8 cellular contexts compared by ENCODE assay signal in genomic region chr18:23689031-23689615, GRCh38. TPM values are rescaled to one million over a fixed set of nuclear protein-coding genes. Genes with fewer than 3 reads are reported as not detected.
DNase-seq lines count a peak whose midpoint lies in the region; ATAC-seq, FAIRE-seq and TF ChIP-seq lines count a peak whose summit lies in the region.

A gene with protein sequence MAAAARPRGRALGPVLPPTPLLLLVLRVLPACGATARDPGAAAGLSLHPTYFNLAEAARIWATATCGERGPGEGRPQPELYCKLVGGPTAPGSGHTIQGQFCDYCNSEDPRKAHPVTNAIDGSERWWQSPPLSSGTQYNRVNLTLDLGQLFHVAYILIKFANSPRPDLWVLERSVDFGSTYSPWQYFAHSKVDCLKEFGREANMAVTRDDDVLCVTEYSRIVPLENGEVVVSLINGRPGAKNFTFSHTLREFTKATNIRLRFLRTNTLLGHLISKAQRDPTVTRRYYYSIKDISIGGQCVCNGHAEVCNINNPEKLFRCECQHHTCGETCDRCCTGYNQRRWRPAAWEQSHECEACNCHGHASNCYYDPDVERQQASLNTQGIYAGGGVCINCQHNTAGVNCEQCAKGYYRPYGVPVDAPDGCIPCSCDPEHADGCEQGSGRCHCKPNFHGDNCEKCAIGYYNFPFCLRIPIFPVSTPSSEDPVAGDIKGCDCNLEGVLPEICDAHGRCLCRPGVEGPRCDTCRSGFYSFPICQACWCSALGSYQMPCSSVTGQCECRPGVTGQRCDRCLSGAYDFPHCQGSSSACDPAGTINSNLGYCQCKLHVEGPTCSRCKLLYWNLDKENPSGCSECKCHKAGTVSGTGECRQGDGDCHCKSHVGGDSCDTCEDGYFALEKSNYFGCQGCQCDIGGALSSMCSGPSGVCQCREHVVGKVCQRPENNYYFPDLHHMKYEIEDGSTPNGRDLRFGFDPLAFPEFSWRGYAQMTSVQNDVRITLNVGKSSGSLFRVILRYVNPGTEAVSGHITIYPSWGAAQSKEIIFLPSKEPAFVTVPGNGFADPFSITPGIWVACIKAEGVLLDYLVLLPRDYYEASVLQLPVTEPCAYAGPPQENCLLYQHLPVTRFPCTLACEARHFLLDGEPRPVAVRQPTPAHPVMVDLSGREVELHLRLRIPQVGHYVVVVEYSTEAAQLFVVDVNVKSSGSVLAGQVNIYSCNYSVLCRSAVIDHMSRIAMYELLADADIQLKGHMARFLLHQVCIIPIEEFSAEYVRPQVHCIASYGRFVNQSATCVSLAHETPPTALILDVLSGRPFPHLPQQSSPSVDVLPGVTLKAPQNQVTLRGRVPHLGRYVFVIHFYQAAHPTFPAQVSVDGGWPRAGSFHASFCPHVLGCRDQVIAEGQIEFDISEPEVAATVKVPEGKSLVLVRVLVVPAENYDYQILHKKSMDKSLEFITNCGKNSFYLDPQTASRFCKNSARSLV (N-terminal part only) (plus strand): TSS chr18:23689453. CDS start chr18:23689684, 231 bp downstream.

- H3K36me3 ChIP-seq in SK-N-SH (replicated peaks in 1 of 2; ENCODE audit: control insufficient read depth in 1 of 2, insufficient read depth in 2 of 2, low read length in 1 of 2): no peaks in the 10 kb centered on the region
- no peaks in the 10 kb centered on the region for H3K36me3 ChIP-seq in K562 (ENCODE audit: control insufficient read depth, insufficient read depth, low read length)

- H3K9ac ChIP-seq in SK-N-SH: peak within 1 kb of the TSS; percentile 32; the same call in 1 of the 2 replicates
- no peak within 1 kb of the TSS for H3K9ac ChIP-seq in K562 (ENCODE audit: insufficient read depth in 1 of 2, low read depth in 2 of 2, low read length in 2 of 2)

- H3K9me2 ChIP-seq in SK-N-SH: no peaks in the 10 kb centered on the region

- peak within 1 kb of the TSS; percentile 60 to 64 for H3K4me3 ChIP-seq in SK-N-SH (ENCODE audit: low read depth in 2 of 2, low read length in 1 of 2)
- H3K4me3 ChIP-seq in K562: no peak within 1 kb of the TSS
- peak within 1 kb of the TSS; percentile 62 for H3K4me3 ChIP-seq in iPS-18c (ENCODE audit: insufficient read depth, low read depth, low read length)
- peak within 1 kb of the TSS; percentile 47 for H3K4me3 ChIP-seq in skeletal muscle cell (ENCODE audit: low read depth, low read length)

- peaks cover 3 to 13% of the 10 kb centered on the region in 2 experiments; a peak in 2 of 4 replicates for H3K4me1 ChIP-seq in SK-N-SH (ENCODE audit: control insufficient read depth in 1 of 2, insufficient read depth in 2 of 2, low read depth in 1 of 2, low read length in 1 of 2)
- H3K4me1 ChIP-seq in K562 (replicated peaks in 1 of 2; ENCODE audit: control insufficient read depth in 2 of 2, insufficient read depth in 2 of 2, low read length in 2 of 2): peaks cover 0 to 15% of the 10 kb centered on the region in 2 experiments; a peak in 2 of 5 replicates

- in situ Hi-C loops in K562 (cut with MboI): no loop called here

- intact Hi-C loops in K562 (cut with micrococcal nuclease): no loop called here

- POLR2A ChIA-PET in SK-N-SH (lab: Yijun Ruan, JAX) (no interaction called here), K562 (lab: Yijun Ruan, JAX) (no interaction called here)

- TF ChIP-seq CTCF in SK-N-SH (IDR thresholded peaks at IDR 0.05): peak; percentile 27; the same call in 1 of the 2 replicates
- no peak for TF ChIP-seq CTCF in K562 (IDR thresholded peaks at IDR 0.05 in 2 of 3, conservative IDR thresholded peaks at IDR 0.05 in 1 of 3; ENCODE audit: insufficient read depth in 2 of 3, low read depth in 1 of 3, low read length in 3 of 3)

- H2AFZ ChIP-seq in SK-N-SH (ENCODE audit: low read depth) (peak within 1 kb of the TSS; percentile 47), K562 (ENCODE audit: low read depth, low read length) (no peak within 1 kb of the TSS)

- WGBS in SK-N-SH (ENCODE audit: low lambda C conversion rate): under 1% methylated on average over 24 of the region's 45 CpGs
- WGBS in K562 (ENCODE audit: insufficient coverage, low coverage, missing lambda C conversion rate): 20% methylated on average over 43 of the region's 45 CpGs

- H3K4me2 ChIP-seq in SK-N-SH: peak within 1 kb of the TSS; percentile 89
- H3K4me2 ChIP-seq in K562 (ENCODE audit: insufficient read depth, low read length): no peak within 1 kb of the TSS

- H3K79me2 ChIP-seq in SK-N-SH (ENCODE audit: insufficient read depth): no peaks in the 10 kb centered on the region
- H3K79me2 ChIP-seq in K562 (ENCODE audit: control insufficient read depth, insufficient read depth, low read length): no peaks in the 10 kb centered on the region

- CTCF ChIA-PET in SK-N-SH (lab: Yijun Ruan, JAX): interaction anchor here (0.6 to 2.2 kb wide), 2 partner anchors 14 to 563 kb away, joined by 4 to 12 read pairs; no protein-coding TSS in a partner anchor
- CTCF ChIA-PET in K562 (lab: Yijun Ruan, JAX; ENCODE audit: low intra/inter-chr PET ratio): no interaction called here

- H3K9me1 ChIP-seq in K562 (ENCODE audit: control insufficient read depth, insufficient read depth, low read length): no peaks in the 10 kb centered on the region

- TF ChIP-seq POLR2A in K562 (conservative IDR thresholded peaks at IDR 0.05): no peak

- DNase-seq in COR-L47 (lab: John Stamatoyannopoulos, UW) (peak; percentile 81), HK-2 (ENCODE audit: unreplicated experiment) (peak; percentile 70), SK-N-SH (peak; percentile 81), K562 (ENCODE audit: extremely low read depth in 1 of 4, low spot score in 3 of 4) (no peak), skeletal muscle cell (ENCODE audit: low read depth) (no peak), NCI-H2107 treated with DMSO at 0.1 percent for 48 hours (lab: John Stamatoyannopoulos, UW; ENCODE audit: unreplicated experiment) (no peak)

- ATAC-seq in K562: no peak
- no peak for ATAC-seq in GM19452 (IDR thresholded peaks at IDR 0.05; ENCODE audit: unreplicated experiment)

- FAIRE-seq in K562 (lab: Jason Lieb, UNC): no peak

- H3K27me3 ChIP-seq in SK-N-SH (ENCODE audit: insufficient read depth): no peaks in the 10 kb centered on the region
- H3K27me3 ChIP-seq in K562 (ENCODE audit: control insufficient read depth in 2 of 2, insufficient read depth in 2 of 2, low read length in 2 of 2): peaks cover 16 to 35% of the 10 kb centered on the region in 2 experiments

- TF ChIP-seq RAD21 in SK-N-SH (IDR thresholded peaks at IDR 0.05; ENCODE audit: low read length): peak; percentile 37
- no peak for TF ChIP-seq RAD21 in K562 (CRISPR knock-in tag; conservative IDR thresholded peaks at IDR 0.05 in 1 of 2, IDR thresholded peaks at IDR 0.05 in 1 of 2)

- H3F3A ChIP-seq in SK-N-SH (replicated peaks; ENCODE audit: insufficient read depth): no peaks in the 10 kb centered on the region

- no peak for TF ChIP-seq EP300 in SK-N-SH (IDR thresholded peaks at IDR 0.05; ENCODE audit: borderline replicate concordance in 1 of 2, low read depth in 1 of 2, low read length in 1 of 2)
- TF ChIP-seq EP300 in K562 (IDR thresholded peaks at IDR 0.05; ENCODE audit: low read length): no peak

- H3K9me3 ChIP-seq in SK-N-SH (no peaks in the 10 kb centered on the region), K562 (replicated peaks; ENCODE audit: control insufficient read depth, insufficient read depth, low read depth, low read length) (no peaks in the 10 kb centered on the region), iPS-18c (ENCODE audit: control insufficient read depth, insufficient read depth, low read length) (no peaks in the 10 kb centered on the region)

- no peak within 1 kb of the TSS for H3K27ac ChIP-seq in SK-N-SH (ENCODE audit: low read depth in 2 of 2, low read length in 1 of 2)
- H3K27ac ChIP-seq in K562 (ENCODE audit: extremely low read depth, low read depth, low read length): no peak within 1 kb of the TSS

- no TSS peak for BruUV-seq in K562 (replicated peaks; lab: Mats Ljungman, UMichigan)

- H4K20me1 ChIP-seq in SK-N-SH (ENCODE audit: insufficient read depth) (no peaks in the 10 kb centered on the region), K562 (replicated peaks; ENCODE audit: control insufficient read depth, insufficient read depth, low read length) (no peaks in the 10 kb centered on the region)

TF ChIP-seq in SK-N-SH, 30 proteins besides CTCF, POLR2A, EP300 and RAD21 (continues in another document):
- TF ChIP-seq SIN3A (IDR thresholded peaks at IDR 0.05; ENCODE audit: borderline replicate concordance, low read depth, low read length): 0 out of 2 replicates have a peak, but pooled peaks have one; percentile 70
- peak; percentile 29; the same call in 1 of the 2 replicates for TF ChIP-seq SMC3 (IDR thresholded peaks at IDR 0.05; ENCODE audit: low read depth, low read length)

TF ChIP-seq in K562, 482 proteins besides CTCF, POLR2A, EP300 and RAD21 (continues in another document):
- peak; percentile 10 for TF ChIP-seq PCBP1 (IDR thresholded peaks at IDR 0.05; ENCODE audit: low read depth, low read length, poor library complexity, severe bottlenecking)
- TF ChIP-seq GABPA (tag; conservative IDR thresholded peaks at IDR 0.05; ENCODE audit: low read depth): no peak

RNA-seq across cellular contexts. Expression of the gene that starts here (rescaled TPM):
- polyA plus RNA-seq in SK-N-SH (2012; rRNA removed): 3.5 and 3.8 TPM in 2 replicates
- polyA plus RNA-seq in SK-N-SH (2012; cell fraction: cytosol; rRNA removed): 2.5 and 3.2 TPM in 2 replicates
- 6.1 and 7.6 TPM in 2 replicates for polyA plus RNA-seq in SK-N-SH (2012; cell fraction: nucleus; rRNA removed)
- not detected in 2 replicates for total RNA-seq in K562 (2011; cell fraction: chromatin; rRNA removed; ENCODE audit: low replicate concordance)
- total RNA-seq in K562 (2011; cell fraction: nucleolus; rRNA removed): not detected in 2 replicates
- not detected in 2 replicates for total RNA-seq in K562 (2011; cell fraction: nucleoplasm; rRNA removed)
- total RNA-seq in K562 (2014; rRNA removed): not detected in 2 replicates
- total RNA-seq in K562 (2014; rRNA removed; fragmentation: Illumina TruSeq; extraction: Trizol): not detected in 2 replicates
- not detected in 2 replicates for total RNA-seq in K562 (2015; rRNA removed; fragmentation: Illumina TruSeq; extraction: Trizol)
- 0.07 and 0.13 TPM in 2 replicates for total RNA-seq in K562 (2021)
- not detected in 2 replicates for polyA plus RNA-seq in K562 (2011; rRNA removed)
- not detected in 2 replicates for polyA plus RNA-seq in K562 (2011; cell fraction: cytosol; rRNA removed)
- not detected in 2 replicates for polyA plus RNA-seq in K562 (2011; cell fraction: nucleus; rRNA removed)
- polyA plus RNA-seq in K562 (2012): 0.03 TPM in 1 of 2 replicates, not detected in the other
- polyA plus RNA-seq in K562 (2014; fragmentation: Illumina TruSeq; extraction: Trizol): not detected in 2 replicates
- polyA plus RNA-seq in K562 (2014; fragmentation: Nextera tagmentation; extraction: Ambion mirVana): not detected
- polyA plus RNA-seq in K562 (2014; rRNA removed): not detected in 2 replicates
- not detected in 2 replicates for polyA minus RNA-seq in K562 (2011; rRNA and poly(A)+ RNA removed)
- 0.29 and 0.73 TPM in 2 replicates for polyA minus RNA-seq in K562 (2011; cell fraction: cytosol; rRNA and poly(A)+ RNA removed)
- 0.11 and 0.27 TPM in 2 replicates for polyA minus RNA-seq in K562 (2011; cell fraction: nucleus; rRNA and poly(A)+ RNA removed)

Comparison
In these comparisons a context has a peak if more than half of its experiments do, and no peak if none do; other contexts are left out.
1. DNase-seq: peak in COR-L47 (single experiment), HK-2 (single experiment) and SK-N-SH (single experiment); none in K562 (0 of 4), skeletal muscle cell (single experiment) and NCI-H2107 treated with DMSO at 0.1 percent for 48 hours (single experiment).